14 cellular contexts compared by ENCODE assay signal in the genomic region with DNA sequence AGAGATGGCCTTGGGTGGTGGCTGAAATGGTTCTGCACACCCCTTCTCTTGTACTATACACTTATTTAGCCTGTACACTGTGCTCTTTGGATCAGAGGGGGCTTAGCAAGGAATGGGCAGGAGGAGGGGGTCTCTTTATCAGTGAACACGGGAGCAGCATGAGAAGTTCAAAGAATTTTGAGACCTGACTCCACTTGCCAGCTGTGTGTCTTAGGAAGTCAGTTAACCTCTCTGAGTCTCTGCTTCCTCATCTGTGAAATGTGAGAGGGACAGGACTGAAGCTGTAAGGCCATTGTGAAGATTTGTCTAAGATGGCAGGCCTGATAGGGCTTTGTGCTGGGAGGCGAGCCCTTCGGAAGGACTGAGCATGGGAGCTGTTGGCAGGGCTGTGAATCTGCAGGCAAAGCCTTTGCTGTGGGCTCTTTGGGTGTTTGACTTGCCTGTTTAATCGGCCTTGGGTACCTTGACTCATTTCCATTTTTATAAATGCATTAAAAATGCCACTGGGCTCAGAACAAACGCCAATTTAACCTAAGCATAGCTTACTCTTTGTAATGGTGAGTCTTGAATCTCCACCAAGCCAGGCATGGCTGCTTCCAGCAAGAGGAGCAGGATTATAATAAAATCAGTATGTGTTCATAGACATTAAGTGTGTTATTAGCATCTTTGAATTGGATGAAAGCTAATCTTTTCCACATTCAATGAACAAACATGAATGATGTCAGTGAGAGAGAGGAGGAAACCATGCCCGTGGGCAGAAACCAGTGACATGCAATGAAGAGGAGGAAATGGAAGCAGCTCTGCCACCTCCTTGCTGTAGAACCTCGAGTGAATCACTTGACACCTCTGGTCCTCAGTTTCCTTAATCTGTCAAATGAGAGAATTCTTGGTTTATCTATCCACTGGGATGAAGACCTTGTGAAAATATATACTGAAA.
DNase-seq lines count a peak whose midpoint lies in the region; ATAC-seq, FAIRE-seq and TF ChIP-seq lines count a peak whose summit lies in the region.
"Had no signal": no experiment of that assay in that cellular context is flagged by ENCODE, and none has a peak within 500 bp of the region (broad histone marks: within the 10 kb centered on the region; RNA-seq: fewer than 3 reads in every experiment).

No MANE protein-coding gene starts in this region.

- DNase-seq in AG20443 (ENCODE audit: low spot score) (peak; percentile 13), foreskin melanocyte (peak; percentile 42), small intestine (no peak), putamen (ENCODE audit: low spot score) (no peak), left lung (no peak), HK-2 (ENCODE audit: unreplicated experiment) (no peak)
- DNase-seq in activated CD4-positive, alpha-beta memory T cell treated with anti-CD3 and anti-CD28 coated beads for 36 hours = peak; percentile 27
- DNase-seq: activated gamma-delta T cell treated with Interleukin-2 at 50 U/mL for 16 hours; stimulated activated CD4-positive, alpha-beta T cell treated with anti-CD3 and anti-CD28 coated beads, Interleukin-4, amount 100 ng/mL, for 1 hour; SW 1271 had no signal

- no peaks in the 10 kb centered on the region for H3K36me3 Mint-ChIP-seq in activated CD4-positive, alpha-beta memory T cell treated with anti-CD3 and anti-CD28 coated beads for 36 hours

- H3K4me1 ChIP-seq in HEK293 (ENCODE audit: control insufficient read depth, insufficient read depth, low read length) (no peaks in the 10 kb centered on the region), small intestine (ENCODE audit: control insufficient read depth in 2 of 2, insufficient read depth in 1 of 2, low read depth in 1 of 2, low read length in 1 of 2) (no peaks in the 10 kb centered on the region), left lung (no peaks in the 10 kb centered on the region)

- H3K9me3 ChIP-seq in HEK293 (ENCODE audit: control insufficient read depth, insufficient read depth, low read depth, low read length) (no peaks in the 10 kb centered on the region), small intestine (ENCODE audit: control insufficient read depth, low read depth) (no peaks in the 10 kb centered on the region), left lung (no peaks in the 10 kb centered on the region)

- peaks cover 3% of the 10 kb centered on the region for H3K27me3 Mint-ChIP-seq in activated CD4-positive, alpha-beta memory T cell treated with anti-CD3 and anti-CD28 coated beads for 36 hours

- POLR2A ChIA-PET in HEK293 (lab: Yijun Ruan, JAX) = no interaction called here
- POLR2A ChIA-PET in activated CD4-positive, alpha-beta memory T cell treated with anti-CD3 and anti-CD28 coated beads for 36 hours (lab: Charles Lee) = no interaction called here

- peaks cover 9% of the 10 kb centered on the region for H3K4me1 Mint-ChIP-seq in activated CD4-positive, alpha-beta memory T cell treated with anti-CD3 and anti-CD28 coated beads for 36 hours (ENCODE audit: low read depth)

- CTCF ChIA-PET in HEK293 (lab: Yijun Ruan, JAX) = interaction anchor here (1.1 kb wide), 1 partner anchor 8 kb away, joined by 5 read pairs; no protein-coding TSS in a partner anchor
- CTCF ChIA-PET in activated CD4-positive, alpha-beta memory T cell treated with anti-CD3 and anti-CD28 coated beads for 36 hours (lab: Charles Lee) = interaction anchor here (0.7 kb wide), 1 partner anchor 257 kb away, joined by 4 read pairs; no protein-coding TSS in a partner anchor

- H3K4me3 Mint-ChIP-seq in activated CD4-positive, alpha-beta memory T cell treated with anti-CD3 and anti-CD28 coated beads for 36 hours = no peak overlapping the region

- intact Hi-C loops in activated CD4-positive, alpha-beta memory T cell treated with anti-CD3 and anti-CD28 coated beads for 36 hours (cut with micrococcal nuclease) = no loop called here
- intact Hi-C loops in left lung (cut with DNase I) = no loop called here

- H3K36me3 ChIP-seq in HEK293 (ENCODE audit: control insufficient read depth in 2 of 2, insufficient read depth in 1 of 2, low read length in 2 of 2) = no peaks in the 10 kb centered on the region
- no peaks in the 10 kb centered on the region for H3K36me3 ChIP-seq in small intestine (ENCODE audit: control insufficient read depth in 2 of 2, insufficient read depth in 2 of 2, low read length in 2 of 2)
- H3K36me3 ChIP-seq in left lung = no peaks in the 10 kb centered on the region
- H3K36me3 ChIP-seq: cardiac muscle cell had no signal

- H3K27ac Mint-ChIP-seq in activated CD4-positive, alpha-beta memory T cell treated with anti-CD3 and anti-CD28 coated beads for 36 hours = no peak overlapping the region

- ATAC-seq in left lung = no peak

- H3K27me3 ChIP-seq in small intestine (ENCODE audit: control insufficient read depth in 2 of 2, insufficient read depth in 2 of 2, low read length in 2 of 2) = peaks cover 0 to 2% of the 10 kb centered on the region in 2 donors
- peaks cover 0 to 23% of the 10 kb centered on the region in 2 donors for H3K27me3 ChIP-seq in left lung

- no peaks in the 10 kb centered on the region for H3K9me3 Mint-ChIP-seq in activated CD4-positive, alpha-beta memory T cell treated with anti-CD3 and anti-CD28 coated beads for 36 hours

- H3K27ac ChIP-seq in HEK293 (ENCODE audit: extremely low read depth, low read depth, low read length) (no peak overlapping the region), small intestine (ENCODE audit: low read depth in 1 of 2, low read length in 1 of 2) (no peak overlapping the region), left lung (no peak overlapping the region)
- H3K27ac ChIP-seq: C4-2B, cardiac muscle cell had no signal

- H3K4me3 ChIP-seq in HEK293 (ENCODE audit: low read depth, low read length) (no peak overlapping the region), small intestine (ENCODE audit: low read depth in 1 of 2, low read length in 2 of 2) (no peak overlapping the region), left lung (no peak overlapping the region)
- H3K4me3 ChIP-seq: cardiac muscle cell had no signal

- WGBS in small intestine, 3 donors = 74 to 79% (median 76%) methylated on average over 7 of the region's 7 CpGs

- FAIRE-seq in small intestine (lab: Jason Lieb, UNC) = no peak
- FAIRE-seq: G401.6 had no signal

- no peak for TF ChIP-seq CTCF in HEK293 (tag by site-specific recombination; IDR thresholded peaks at IDR 0.05)
- TF ChIP-seq CTCF in left lung (IDR thresholded peaks at IDR 0.05) = no peak

TF ChIP-seq in HEK293, 187 proteins besides CTCF, POLR2A, EP300 and RAD21:
- 0 out of 2 replicates have a peak, but pooled peaks have one; percentile 18 for TF ChIP-seq ZNF768 (tag by site-specific recombination; IDR thresholded peaks at IDR 0.05)
- TF ChIP-seq, protein P1, sequence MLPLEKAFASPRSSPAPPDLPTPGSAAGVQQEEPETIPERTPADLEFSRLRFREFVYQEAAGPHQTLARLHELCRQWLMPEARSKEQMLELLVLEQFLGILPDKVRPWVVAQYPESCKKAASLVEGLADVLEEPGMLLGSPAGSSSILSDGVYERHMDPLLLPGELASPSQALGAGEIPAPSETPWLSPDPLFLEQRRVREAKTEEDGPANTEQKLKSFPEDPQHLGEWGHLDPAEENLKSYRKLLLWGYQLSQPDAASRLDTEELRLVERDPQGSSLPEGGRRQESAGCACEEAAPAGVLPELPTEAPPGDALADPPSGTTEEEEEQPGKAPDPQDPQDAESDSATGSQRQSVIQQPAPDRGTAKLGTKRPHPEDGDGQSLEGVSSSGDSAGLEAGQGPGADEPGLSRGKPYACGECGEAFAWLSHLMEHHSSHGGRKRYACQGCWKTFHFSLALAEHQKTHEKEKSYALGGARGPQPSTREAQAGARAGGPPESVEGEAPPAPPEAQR (tag by site-specific recombination; IDR thresholded peaks at IDR 0.05) = no peak
TF ChIP-seq in HEK293: peak in this region for 1.

Comparison
In these comparisons a context has a peak if more than half of its experiments do, and no peak if none do; other contexts are left out.
1. DNase-seq: peak in AG20443 (single experiment), activated CD4-positive, alpha-beta memory T cell treated with anti-CD3 and anti-CD28 coated beads for 36 hours (single experiment) and foreskin melanocyte (single experiment); none in small intestine (single experiment), putamen (single experiment), left lung (0 of 2) and HK-2 (single experiment).